Comparison of ENCODE assay signal across 16 cellular contexts in genomic region chr7:114255404-114255841, GRCh38.
"Had no signal": no experiment of that assay in that cellular context is flagged by ENCODE, and none has a peak within 500 bp of the region (broad histone marks: within the 10 kb centered on the region; RNA-seq: fewer than 3 reads in every experiment).

No MANE protein-coding gene starts in this region.

- H3K4me1 ChIP-seq: sigmoid colon, spleen had no signal

- ATAC-seq: activated CD8-positive, alpha-beta T cell treated with anti-CD3 and anti-CD28 coated beads for 36 hours; activated T-helper 17 cell treated with anti-CD3 and anti-CD28 coated beads, Interleukin-2, amount 50 U/mL, for 72 hours had no signal

- H3K27ac ChIP-seq: sigmoid colon, spleen had no signal

- H3K27me3 ChIP-seq: sigmoid colon, spleen had no signal

- H3K4me3 ChIP-seq: lung, sigmoid colon, spleen had no signal

- DNase-seq: activated CD4-positive, alpha-beta T cell treated with anti-CD3 and anti-CD28 coated beads, Interleukin-2, amount 10 ng/mL, durations not matched to agents 24 days and 14 days; activated CD8-positive, alpha-beta T cell treated with anti-CD3 and anti-CD28 coated beads for 36 hours; activated naive CD4-positive, alpha-beta T cell; activated naive CD8-positive, alpha-beta T cell treated with anti-CD3 and anti-CD28 coated beads, Interleukin-2, amount 10 ng/mL, durations not matched to agents 7 days and 5 days; activated T-cell treated with anti-CD3 and anti-CD28 coated beads, Interleukin-2, amount 50 U/mL, for 1 hour; head of caudate nucleus; nucleus accumbens; sigmoid colon; spleen; stimulated activated naive CD4-positive, alpha-beta T cell; T1000 had no signal

- H3K36me3 ChIP-seq: sigmoid colon, spleen had no signal

- FAIRE-seq: colon, endometrium, frontal cortex had no signal

- H3K9me3 ChIP-seq: sigmoid colon had no signal
